13 cellular contexts compared by ENCODE assay signal in genomic region chr15:85642054-85642692, GRCh38.
DNase-seq lines count a peak whose midpoint lies in the region; ATAC-seq and TF ChIP-seq lines count a peak whose summit lies in the region.
"Had no signal": no experiment of that assay in that cellular context is flagged by ENCODE, and none has a peak within 500 bp of the region (broad histone marks: within the 10 kb centered on the region; RNA-seq: fewer than 3 reads in every experiment).

No MANE protein-coding gene starts in this region.

- 42 to 56% methylated on average over 5 of the region's 5 CpGs for WGBS in heart right ventricle, 2 donors
- WGBS in tibial nerve, 2 donors: 26 to 32% methylated on average over 5 of the region's 5 CpGs

- peaks cover 35% of the 10 kb centered on the region for H3K4me1 Mint-ChIP-seq in brain

- H3K36me3 ChIP-seq in heart right ventricle: peaks cover 0 to 95% (median 19%) of the 10 kb centered on the region in 9 donors
- peaks cover 2 to 26% (median 11%) of the 10 kb centered on the region in 3 donors for H3K36me3 ChIP-seq in tibial nerve

- peak overlapping the region in 4 of 5 experiments; percentile 8 to 69 (median 50) for H3K4me3 Mint-ChIP-seq in brain
- H3K4me3 Mint-ChIP-seq: central memory CD8-positive, alpha-beta T cell had no signal

- H3K27ac Mint-ChIP-seq in brain: peak overlapping the region; percentile 42 to 89 (median 78)

- peaks cover 60% of the 10 kb centered on the region for H3K36me3 Mint-ChIP-seq in brain

- intact Hi-C loops in heart right ventricle (cut with DNase I): no loop called here

- peaks cover 19 to 94% (median 76%) of the 10 kb centered on the region in 9 donors for H3K4me1 ChIP-seq in heart right ventricle
- H3K4me1 ChIP-seq in tibial nerve: peaks cover 0 to 74% (median 33%) of the 10 kb centered on the region in 4 donors
- H3K4me1 ChIP-seq: SJCRH30 had no signal

- H3K4me3 ChIP-seq in heart right ventricle (peak overlapping the region in 3 of 10 donors; percentile 16 to 29 (median 18)), tibial nerve (peak overlapping the region in 2 of 4 donors; percentile 2 to 31)
- H3K4me3 ChIP-seq: SJCRH30 had no signal

- peak in 1 of 2 donors; percentile 33 for DNase-seq in heart right ventricle
- no peak for DNase-seq in omental fat pad (ENCODE audit: low spot score)
- no peak for DNase-seq in tibial nerve (ENCODE audit: low spot score in 2 of 2)
- no peak for DNase-seq in cerebellum (ENCODE audit: low spot score)
- no peak for DNase-seq in substantia nigra (lab: John Stamatoyannopoulos, UW)
- DNase-seq: NCI-H1417 treated with DMSO at 0.1 percent for 48 hours, NCI-H526, SJCRH30, small intestine, WERI-Rb-1 had no signal

- no peaks in the 10 kb centered on the region for H3K9me3 Mint-ChIP-seq in brain
- H3K9me3 Mint-ChIP-seq: central memory CD8-positive, alpha-beta T cell had no signal

- no peaks in the 10 kb centered on the region for H3K27me3 Mint-ChIP-seq in brain
- H3K27me3 Mint-ChIP-seq: central memory CD8-positive, alpha-beta T cell had no signal

- H3K27me3 ChIP-seq in heart right ventricle: no peaks in the 10 kb centered on the region
- H3K27me3 ChIP-seq in tibial nerve: no peaks in the 10 kb centered on the region
- H3K27me3 ChIP-seq: SJCRH30 had no signal

- H3K27ac ChIP-seq in heart right ventricle (peak overlapping the region; percentile 68 to 85 (median 78)), tibial nerve (peak overlapping the region; percentile 67 to 93 (median 86)), substantia nigra (ENCODE audit: low read depth, low read length, poor library complexity, severe bottlenecking) (no peak overlapping the region)
- H3K27ac ChIP-seq: SJCRH30, WERI-Rb-1 had no signal

- no peak for TF ChIP-seq POLR2A in tibial nerve (IDR thresholded peaks at IDR 0.05)

- no peak for TF ChIP-seq EP300 in tibial nerve (IDR thresholded peaks at IDR 0.05)

- TF ChIP-seq CTCF in brain (conservative IDR thresholded peaks at IDR 0.05) (no peak), heart right ventricle (IDR thresholded peaks at IDR 0.05) (peak in 1 of 9 donors; percentile 6), omental fat pad (IDR thresholded peaks at IDR 0.05) (no peak), tibial nerve (IDR thresholded peaks at IDR 0.05) (peak in 2 of 5 experiments; percentile 25 to 33)

- H3K9me3 ChIP-seq in heart right ventricle: no peaks in the 10 kb centered on the region
- no peaks in the 10 kb centered on the region for H3K9me3 ChIP-seq in tibial nerve
- H3K9me3 ChIP-seq: SJCRH30 had no signal

- no peak for ATAC-seq in heart right ventricle
- peak; percentile 8 for ATAC-seq in omental fat pad (ENCODE audit: low FRiP score)
- no peak for ATAC-seq in GM21576 (IDR thresholded peaks at IDR 0.05; ENCODE audit: unreplicated experiment)
